Comparison of ENCODE assay signal across 25 cellular contexts in genomic region chr7:74505426-74506328, GRCh38. TPM values are rescaled to one million over a fixed set of nuclear protein-coding genes. Genes with fewer than 3 reads are reported as not detected.
DNase-seq lines count a peak whose midpoint lies in the region; ATAC-seq and TF ChIP-seq lines count a peak whose summit lies in the region.
"Had no signal": no experiment of that assay in that cellular context is flagged by ENCODE, and none has a peak within 500 bp of the region (broad histone marks: within the 10 kb centered on the region; RNA-seq: fewer than 3 reads in every experiment).

No MANE protein-coding gene starts in this region.

- H3K9me3 ChIP-seq in BLaER1 (no peaks in the 10 kb centered on the region), esophagus muscularis mucosa (no peaks in the 10 kb centered on the region)
- H3K9me3 ChIP-seq: tibial nerve had no signal

- H3K4me1 ChIP-seq in BLaER1, result peaks cover 5% of the 10 kb centered on the region
- H3K4me1 ChIP-seq in esophagus muscularis mucosa, result peaks cover 5 to 41% (median 36%) of the 10 kb centered on the region in 4 donors

- 0 out of 2 replicates have a peak overlapping the region, but pooled peaks have one; percentile 24 for H3K9ac ChIP-seq in BLaER1

- POLR2A ChIA-PET in RWPE1 (lab: Yijun Ruan, JAX; ENCODE audit: low non-redundant PET), result no interaction called here

- TF ChIP-seq CTCF in RWPE1 (conservative IDR thresholded peaks at IDR 0.05; ENCODE audit: low read depth) (no peak), esophagus muscularis mucosa (IDR thresholded peaks at IDR 0.05) (no peak), progenitor cell of endocrine pancreas (IDR thresholded peaks at IDR 0.05; ENCODE audit: unreplicated experiment) (no peak)

- H3K9me3 Mint-ChIP-seq in progenitor cell of endocrine pancreas (ENCODE audit: low read depth), result no peaks in the 10 kb centered on the region
- H3K9me3 Mint-ChIP-seq: activated CD4-positive, alpha-beta memory T cell treated with anti-CD3 and anti-CD28 coated beads for 36 hours; activated naive CD4-positive, alpha-beta T cell treated with anti-CD3 and anti-CD28 coated beads, Interleukin-2, amount 10 ng/mL, durations not matched to agents 7 days and 5 days; activated T-cell treated with anti-CD3 and anti-CD28 coated beads, Interleukin-2, amount 50 U/mL, for 24 hours; CD8-positive, alpha-beta memory T cell; immature natural killer cell; T-helper 1 cell treated with Interleukin-12 subunit alpha and Interleukin-12 subunit beta and Interleukin-4 antibody, amounts not matched to agents 30 μg/mL and 1 μg/mL, for 36 hours; WTC11 had no signal

- TF ChIP-seq POLR2A in esophagus muscularis mucosa (IDR thresholded peaks at IDR 0.05; ENCODE audit: low read depth), result no peak

- TF ChIP-seq EP300 in esophagus muscularis mucosa (IDR thresholded peaks at IDR 0.05), result no peak

- H3K27ac ChIP-seq in BLaER1 (no peak overlapping the region), RWPE1 (peak overlapping the region; percentile 48), esophagus muscularis mucosa (replicated peaks in 1 of 4) (peak overlapping the region in 3 of 4 donors; percentile 26 to 62 (median 60))
- H3K27ac ChIP-seq: HL-60, tibial nerve had no signal

- no peak for DNase-seq in RWPE1 (ENCODE audit: low spot score)
- no peak for DNase-seq in esophagus muscularis mucosa (ENCODE audit: extremely low spot score)
- DNase-seq in progenitor cell of endocrine pancreas (ENCODE audit: low spot score, unreplicated experiment), result no peak
- no peak for DNase-seq in RKO (ENCODE audit: low spot score)
- DNase-seq in HK-2 (ENCODE audit: unreplicated experiment), result no peak
- DNase-seq: activated CD4-positive, alpha-beta memory T cell treated with anti-CD3 and anti-CD28 coated beads for 36 hours; activated naive CD4-positive, alpha-beta T cell treated with anti-CD3 and anti-CD28 coated beads, Interleukin-2, amount 10 ng/mL, durations not matched to agents 7 days and 5 days; activated T-cell treated with anti-CD3 and anti-CD28 coated beads, Interleukin-2, amount 50 U/mL, for 24 hours; CD8-positive, alpha-beta memory T cell; dorsolateral prefrontal cortex; head of caudate nucleus; immature natural killer cell; MV-4-11; NCI-H187 treated with DMSO at 0.1 percent for 48 hours; NCI-H345; posterior cingulate gyrus had no signal

- H3K4me3 ChIP-seq in BLaER1 (no peak overlapping the region), esophagus muscularis mucosa (no peak overlapping the region)
- H3K4me3 ChIP-seq: dorsolateral prefrontal cortex, K562, tibial nerve had no signal

- 54% methylated on average over 11 of the region's 22 CpGs for WGBS in esophagus muscularis mucosa

- H3K4me3 Mint-ChIP-seq in progenitor cell of endocrine pancreas (ENCODE audit: low read depth), result no peak overlapping the region
- H3K4me3 Mint-ChIP-seq: activated CD4-positive, alpha-beta memory T cell treated with anti-CD3 and anti-CD28 coated beads for 36 hours; activated naive CD4-positive, alpha-beta T cell treated with anti-CD3 and anti-CD28 coated beads, Interleukin-2, amount 10 ng/mL, durations not matched to agents 7 days and 5 days; activated T-cell treated with anti-CD3 and anti-CD28 coated beads, Interleukin-2, amount 50 U/mL, for 24 hours; CD8-positive, alpha-beta memory T cell; immature natural killer cell; T-helper 1 cell treated with Interleukin-12 subunit alpha and Interleukin-12 subunit beta and Interleukin-4 antibody, amounts not matched to agents 30 μg/mL and 1 μg/mL, for 36 hours; WTC11 had no signal

- intact Hi-C loops in esophagus muscularis mucosa (cut with DNase I), result no loop called here

- CTCF ChIA-PET in RWPE1 (lab: Yijun Ruan, JAX), result no interaction called here

- H3K4me1 Mint-ChIP-seq in progenitor cell of endocrine pancreas (ENCODE audit: low read depth), result no peaks in the 10 kb centered on the region
- H3K4me1 Mint-ChIP-seq: activated naive CD4-positive, alpha-beta T cell treated with anti-CD3 and anti-CD28 coated beads, Interleukin-2, amount 10 ng/mL, durations not matched to agents 7 days and 5 days; CD8-positive, alpha-beta memory T cell; immature natural killer cell had no signal

- H3K36me3 ChIP-seq in BLaER1 (peaks cover 55% of the 10 kb centered on the region), esophagus muscularis mucosa (peaks cover 0 to 18% (median 11%) of the 10 kb centered on the region in 4 donors)

- no peaks in the 10 kb centered on the region for H3K27me3 Mint-ChIP-seq in progenitor cell of endocrine pancreas
- H3K27me3 Mint-ChIP-seq: activated CD4-positive, alpha-beta memory T cell treated with anti-CD3 and anti-CD28 coated beads for 36 hours; activated naive CD4-positive, alpha-beta T cell treated with anti-CD3 and anti-CD28 coated beads, Interleukin-2, amount 10 ng/mL, durations not matched to agents 7 days and 5 days; activated T-cell treated with anti-CD3 and anti-CD28 coated beads, Interleukin-2, amount 50 U/mL, for 24 hours had no signal

- peaks cover 83% of the 10 kb centered on the region for H4K20me1 ChIP-seq in BLaER1

- no peak overlapping the region for H3K4me2 ChIP-seq in BLaER1

- peak overlapping the region; percentile 67 for H3K27ac Mint-ChIP-seq in progenitor cell of endocrine pancreas
- H3K27ac Mint-ChIP-seq: activated CD4-positive, alpha-beta memory T cell treated with anti-CD3 and anti-CD28 coated beads for 36 hours; activated naive CD4-positive, alpha-beta T cell treated with anti-CD3 and anti-CD28 coated beads, Interleukin-2, amount 10 ng/mL, durations not matched to agents 7 days and 5 days; activated T-cell treated with anti-CD3 and anti-CD28 coated beads, Interleukin-2, amount 50 U/mL, for 24 hours; CD8-positive, alpha-beta memory T cell; immature natural killer cell; T-helper 1 cell treated with Interleukin-12 subunit alpha and Interleukin-12 subunit beta and Interleukin-4 antibody, amounts not matched to agents 30 μg/mL and 1 μg/mL, for 36 hours; WTC11 had no signal

- H3K36me3 Mint-ChIP-seq in progenitor cell of endocrine pancreas (ENCODE audit: insufficient read depth), result peaks cover 9% of the 10 kb centered on the region
- H3K36me3 Mint-ChIP-seq: activated CD4-positive, alpha-beta memory T cell treated with anti-CD3 and anti-CD28 coated beads for 36 hours; activated naive CD4-positive, alpha-beta T cell treated with anti-CD3 and anti-CD28 coated beads, Interleukin-2, amount 10 ng/mL, durations not matched to agents 7 days and 5 days; CD8-positive, alpha-beta memory T cell; immature natural killer cell had no signal

- H3K27me3 ChIP-seq in BLaER1, result no peaks in the 10 kb centered on the region
- H3K27me3 ChIP-seq in esophagus muscularis mucosa, result no peaks in the 10 kb centered on the region
- H3K27me3 ChIP-seq: dorsolateral prefrontal cortex, tibial nerve had no signal

- no peak for ATAC-seq in HG02759 (IDR thresholded peaks at IDR 0.05; ENCODE audit: unreplicated experiment)
- no peak for ATAC-seq in HG02588 (IDR thresholded peaks at IDR 0.05; ENCODE audit: unreplicated experiment)
- ATAC-seq: esophagus mucosa, K562, WTC11 had no signal

RNA-seq across cellular contexts. Expression of gene GTF2IRD1, which starts 52.0 kb away (rescaled TPM):
- total RNA-seq in esophagus muscularis mucosa (10 to 100 TPM; 20.8 to 24.0 (median 22.0) TPM), progenitor cell of endocrine pancreas (52.6 and 60.7 TPM in 2 replicates)
